ENCODE assay signal across 7 cellular contexts in the genomic region with DNA sequence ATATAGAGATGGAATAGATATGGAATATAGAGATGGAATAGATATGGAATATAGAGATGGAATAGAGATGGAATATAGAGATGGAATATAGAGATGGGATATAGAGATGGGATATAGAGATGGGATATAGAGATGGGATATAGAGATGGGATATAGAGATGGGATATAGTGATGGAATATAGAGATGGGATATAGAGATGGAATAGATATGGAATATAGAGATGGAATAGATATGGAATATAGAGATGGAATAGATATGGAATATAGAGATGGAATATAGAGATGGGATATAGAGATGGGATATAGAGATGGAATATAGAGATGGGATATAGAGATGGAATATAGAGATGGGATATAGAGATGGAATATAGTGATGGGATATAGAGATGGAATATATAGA. TPM values are rescaled to one million over a fixed set of nuclear protein-coding genes. Genes with fewer than 3 reads are reported as not detected.
DNase-seq lines count a peak whose midpoint lies in the region; ATAC-seq and TF ChIP-seq lines count a peak whose summit lies in the region.
"Not testable (repeated sequence)": the region's sequence is repeated elsewhere in the genome, so short reads cannot be mapped to it uniquely, and the experiment has no call there.

No MANE protein-coding gene starts in this region.

- intact Hi-C loops in left ventricle myocardium inferior (cut with micrococcal nuclease), result not testable (repeated sequence)

- H3K4me3 ChIP-seq in DND-41 (ENCODE audit: low read depth in 1 of 2, low read length in 2 of 2), result peak overlapping the region; percentile 54 to 83; a peak in 2 of 4 replicates
- H3K4me3 ChIP-seq in LNCaP clone FGC (ENCODE audit: low read depth, low read length), result peak overlapping the region; percentile 94; the same call in 1 of the 2 replicates
- peak overlapping the region; percentile 66 for H3K4me3 ChIP-seq in SU-DHL-6 (ENCODE audit: insufficient read depth, low read length, poor library complexity, severe bottlenecking)
- peak overlapping the region; percentile 80 for H3K4me3 ChIP-seq in endocrine pancreas (ENCODE audit: control insufficient read depth, insufficient read depth, low read length)
- peak overlapping the region; percentile 78 for H3K4me3 ChIP-seq in left ventricle myocardium inferior
- peak overlapping the region; percentile 87 to 93 for H3K4me3 ChIP-seq in mucosa of rectum (ENCODE audit: low read length in 2 of 2)
- peak overlapping the region; percentile 82 for H3K4me3 ChIP-seq in smooth muscle cell

- not testable (repeated sequence) for H3F3A ChIP-seq in SU-DHL-6 (ENCODE audit: insufficient read depth); smooth muscle cell (ENCODE audit: low read depth)

- H3K9me3 ChIP-seq in DND-41 (ENCODE audit: insufficient read depth, low read length, severe bottlenecking); SU-DHL-6 (ENCODE audit: insufficient read depth, low read length); endocrine pancreas (ENCODE audit: control insufficient read depth, low read length); left ventricle myocardium inferior (replicated peaks); mucosa of rectum (ENCODE audit: control insufficient read depth in 2 of 2, low read length in 2 of 2); smooth muscle cell (replicated peaks; ENCODE audit: low read depth): not testable (repeated sequence)

- H3K4me1 ChIP-seq in DND-41 (ENCODE audit: insufficient read depth, low read length), result peaks cover 34% of the 10 kb centered on the region
- H3K4me1 ChIP-seq in endocrine pancreas (ENCODE audit: control insufficient read depth, insufficient read depth, low read length); smooth muscle cell (ENCODE audit: low read depth): not testable (repeated sequence)
- H3K4me1 ChIP-seq in left ventricle myocardium inferior, result peaks cover 38% of the 10 kb centered on the region
- H3K4me1 ChIP-seq in mucosa of rectum (ENCODE audit: control insufficient read depth in 2 of 2, insufficient read depth in 2 of 2, low read length in 2 of 2), result peaks cover 6 to 11% of the 10 kb centered on the region in 2 donors

- H3K27me3 ChIP-seq in DND-41 (ENCODE audit: insufficient read depth, low read length, poor library complexity); SU-DHL-6 (ENCODE audit: low read length); endocrine pancreas (ENCODE audit: control insufficient read depth, insufficient read depth, low read length); left ventricle myocardium inferior (ENCODE audit: low read depth); mucosa of rectum (ENCODE audit: control insufficient read depth in 2 of 2, insufficient read depth in 2 of 2, low read length in 2 of 2); smooth muscle cell (ENCODE audit: low read depth): not testable (repeated sequence)

- not testable (repeated sequence) for H3K27ac ChIP-seq in DND-41 (ENCODE audit: low read length); SU-DHL-6 (ENCODE audit: low read depth, low read length); mucosa of rectum (ENCODE audit: low read depth in 2 of 2, low read length in 2 of 2); smooth muscle cell (ENCODE audit: low read depth)
- peak overlapping the region; percentile 96 for H3K27ac ChIP-seq in left ventricle myocardium inferior (replicated peaks)

- H4K20me1 ChIP-seq in DND-41 (ENCODE audit: insufficient read depth, low read length); SU-DHL-6 (ENCODE audit: low read depth, low read length): not testable (repeated sequence)
- H4K20me1 ChIP-seq in smooth muscle cell (ENCODE audit: low read depth), result peaks cover 16% of the 10 kb centered on the region

- not testable (repeated sequence) for ATAC-seq in DND-41 (ENCODE audit: insufficient read depth, low read depth)

- H3K9ac ChIP-seq in DND-41 (ENCODE audit: low read depth, low read length), result peak overlapping the region; percentile 88
- peak overlapping the region; percentile 79 for H3K9ac ChIP-seq in SU-DHL-6 (ENCODE audit: low read length)
- H3K9ac ChIP-seq in endocrine pancreas (ENCODE audit: control insufficient read depth, insufficient read depth, low read length); mucosa of rectum (ENCODE audit: low read depth in 1 of 2, low read length in 2 of 2); smooth muscle cell (ENCODE audit: low read depth): not testable (repeated sequence)

- not testable (repeated sequence) for H2AFZ ChIP-seq in DND-41 (ENCODE audit: low read depth, low read length); SU-DHL-6 (ENCODE audit: low read depth, low read length, severe bottlenecking); smooth muscle cell (ENCODE audit: low read depth)

- DNase-seq in DND-41; LNCaP clone FGC (ENCODE audit: low read depth); left ventricle myocardium inferior; smooth muscle cell (lab: John Stamatoyannopoulos, UW; ENCODE audit: unreplicated experiment): not testable (repeated sequence)

- H3K4me2 ChIP-seq in DND-41 (ENCODE audit: insufficient read depth, low read length) (peak overlapping the region; percentile 82), SU-DHL-6 (ENCODE audit: low read depth, low read length, poor library complexity, severe bottlenecking) (peak overlapping the region; percentile 85), smooth muscle cell (peak overlapping the region; percentile 96)

- peaks cover 12% of the 10 kb centered on the region; the same call in 1 of the 2 replicates for H3K36me3 ChIP-seq in DND-41 (ENCODE audit: insufficient read depth, low read length)
- H3K36me3 ChIP-seq in SU-DHL-6 (ENCODE audit: low read length); endocrine pancreas (ENCODE audit: control insufficient read depth, insufficient read depth, low read length); left ventricle myocardium inferior; mucosa of rectum (ENCODE audit: control insufficient read depth in 2 of 2, insufficient read depth in 2 of 2, low read length in 2 of 2); smooth muscle cell (ENCODE audit: low read depth): not testable (repeated sequence)

- H3K79me2 ChIP-seq in DND-41 (ENCODE audit: insufficient read depth, low read length), result peaks cover 46% of the 10 kb centered on the region
- H3K79me2 ChIP-seq in SU-DHL-6 (ENCODE audit: insufficient read depth, low read length), result peaks cover 37% of the 10 kb centered on the region
- H3K79me2 ChIP-seq in smooth muscle cell (ENCODE audit: low read depth), result peaks cover 32% of the 10 kb centered on the region

- not testable (repeated sequence) for H3K9me2 ChIP-seq in SU-DHL-6 (replicated peaks; ENCODE audit: insufficient read depth, low read length)

- TF ChIP-seq CTCF in DND-41 (IDR thresholded peaks at IDR 0.05; ENCODE audit: borderline replicate concordance, extremely low read depth, low read length, poor library complexity, severe bottlenecking); LNCaP clone FGC (IDR thresholded peaks at IDR 0.05; ENCODE audit: control insufficient read depth, extremely low read depth, insufficient read depth); SU-DHL-6 (IDR thresholded peaks at IDR 0.05; ENCODE audit: insufficient read depth, low read length, poor library complexity, severe bottlenecking); left ventricle myocardium inferior (IDR thresholded peaks at IDR 0.05; ENCODE audit: borderline replicate concordance); smooth muscle cell (IDR thresholded peaks at IDR 0.05; ENCODE audit: borderline replicate concordance, insufficient read depth, poor library complexity, severe bottlenecking): not testable (repeated sequence)

RNA-seq across cellular contexts. Expression of a gene that starts 1.2 kb away (rescaled TPM):
- 24.4 TPM for total RNA-seq in left ventricle myocardium inferior
- 56.6 and 93.0 TPM in 2 replicates for total RNA-seq in smooth muscle cell
- 36.7 and 37.1 TPM in 2 replicates for polyA plus RNA-seq in smooth muscle cell

RNA-seq across cellular contexts. Expression of a gene that starts 57.4 kb away (rescaled TPM):
- total RNA-seq in left ventricle myocardium inferior, result 6.8 TPM
- total RNA-seq in smooth muscle cell, result 33.4 and 34.4 TPM in 2 replicates
- polyA plus RNA-seq in smooth muscle cell, result 35.2 and 40.2 TPM in 2 replicates
